ENCODE assay signal across 16 cellular contexts in the genomic region with DNA sequence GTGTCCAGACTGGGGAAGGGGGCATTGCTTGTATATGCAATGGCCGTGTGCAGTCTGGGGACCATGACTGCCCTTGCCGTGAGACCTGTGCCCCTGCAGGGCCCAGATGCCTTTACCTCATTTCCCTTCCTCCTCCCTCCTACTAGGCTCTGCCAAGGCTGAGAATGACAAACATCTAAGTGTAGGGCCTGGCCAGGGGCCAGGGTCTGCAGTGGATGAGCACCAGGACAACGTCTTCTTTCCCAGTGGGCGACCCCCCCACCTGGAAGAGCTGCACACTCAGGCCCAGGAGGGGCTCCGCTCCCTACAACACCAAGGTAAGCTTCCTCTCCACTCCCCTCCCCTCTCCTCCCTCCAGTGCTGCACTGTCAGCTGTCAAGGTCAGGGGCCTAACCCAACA. TPM values are rescaled to one million over a fixed set of nuclear protein-coding genes. Genes with fewer than 3 reads are reported as not detected.
DNase-seq lines count a peak whose midpoint lies in the region; ATAC-seq, FAIRE-seq and TF ChIP-seq lines count a peak whose summit lies in the region.
"Had no signal": no experiment of that assay in that cellular context is flagged by ENCODE, and none has a peak within 500 bp of the region (broad histone marks: within the 10 kb centered on the region; RNA-seq: fewer than 3 reads in every experiment).

No MANE protein-coding gene starts in this region.

- WGBS in hepatocyte (ENCODE audit: low lambda C conversion rate, missing lambda C conversion rate): 55% methylated on average over 5 of the region's 5 CpGs
- WGBS in prostate gland: 29% methylated on average over 5 of the region's 5 CpGs

- H3K36me3 Mint-ChIP-seq in activated naive CD8-positive, alpha-beta T cell treated with anti-CD3 and anti-CD28 coated beads, Interleukin-2, amount 50 U/mL, for 24 hours (ENCODE audit: low read depth): no peaks in the 10 kb centered on the region

- no peak for TF ChIP-seq CTCF in HCT116 (IDR thresholded peaks at IDR 0.05 in 2 of 3, conservative IDR thresholded peaks at IDR 0.05 in 1 of 3; ENCODE audit: borderline replicate concordance in 1 of 3, insufficient read depth in 1 of 3, low read depth in 2 of 3, low read length in 2 of 3)
- no peak for TF ChIP-seq CTCF in hepatocyte (IDR thresholded peaks at IDR 0.05; ENCODE audit: poor library complexity)
- no peak for TF ChIP-seq CTCF in prostate gland (IDR thresholded peaks at IDR 0.05)

- H3K4me1 ChIP-seq in HCT116 (ENCODE audit: control insufficient read depth in 1 of 2, insufficient read depth in 2 of 2, low read length in 2 of 2) (peaks cover 72 to 83% of the 10 kb centered on the region in 2 experiments), hepatocyte (ENCODE audit: insufficient read depth) (peaks cover 58% of the 10 kb centered on the region), prostate gland (replicated peaks) (peaks cover 32% of the 10 kb centered on the region)

- no peak for TF ChIP-seq RAD21 in HCT116 (IDR thresholded peaks at IDR 0.05; ENCODE audit: low read depth)

- H2AFZ ChIP-seq in HCT116 (ENCODE audit: low read depth, low read length, poor library complexity, severe bottlenecking) (no peak overlapping the region), hepatocyte (no peak overlapping the region)

- peaks cover 2% of the 10 kb centered on the region for H3K27me3 Mint-ChIP-seq in activated naive CD8-positive, alpha-beta T cell treated with anti-CD3 and anti-CD28 coated beads, Interleukin-2, amount 50 U/mL, for 24 hours
- H3K27me3 Mint-ChIP-seq: dendritic cell treated with granulocyte-macrophage colony-stimulating factor and Interleukin-4, amounts not matched to agents 40 ng/mL and 50 ng/mL, for 4 days had no signal

- H3K9ac ChIP-seq in HCT116 (ENCODE audit: low read length): peak overlapping the region; percentile 14; the same call in 1 of the 2 replicates

- H4K20me1 ChIP-seq in HCT116 (ENCODE audit: insufficient read depth) (no peaks in the 10 kb centered on the region), hepatocyte (ENCODE audit: insufficient read depth, poor library complexity, severe bottlenecking) (peaks cover 18% of the 10 kb centered on the region)

- H3K4me3 Mint-ChIP-seq in activated naive CD8-positive, alpha-beta T cell treated with anti-CD3 and anti-CD28 coated beads, Interleukin-2, amount 50 U/mL, for 24 hours: no peak overlapping the region
- H3K4me3 Mint-ChIP-seq: dendritic cell treated with granulocyte-macrophage colony-stimulating factor and Interleukin-4, amounts not matched to agents 40 ng/mL and 50 ng/mL, for 4 days had no signal

- CTCF ChIA-PET in HCT116 (lab: Charles Lee): interaction anchor here (2.6 kb wide), 1 partner anchor 56 kb away, joined by 19 read pairs; no protein-coding TSS in a partner anchor

- H3K27me3 ChIP-seq in HCT116 (ENCODE audit: insufficient read depth, low read length) (no peaks in the 10 kb centered on the region), hepatocyte (no peaks in the 10 kb centered on the region), prostate gland (replicated peaks; ENCODE audit: insufficient read depth) (no peaks in the 10 kb centered on the region)
- H3K27me3 ChIP-seq: BLaER1 treated with 17β-estradiol and CSF1 and Interleukin-3, amounts not matched to agents 10 nM and 100 nM had no signal

- no peak overlapping the region for H3K27ac Mint-ChIP-seq in activated naive CD8-positive, alpha-beta T cell treated with anti-CD3 and anti-CD28 coated beads, Interleukin-2, amount 50 U/mL, for 24 hours
- H3K27ac Mint-ChIP-seq: dendritic cell treated with granulocyte-macrophage colony-stimulating factor and Interleukin-4, amounts not matched to agents 40 ng/mL and 50 ng/mL, for 4 days had no signal

- H3K36me3 ChIP-seq in HCT116 (ENCODE audit: control insufficient read depth in 1 of 2, insufficient read depth in 2 of 2, low read length in 2 of 2): peaks cover 2 to 10% of the 10 kb centered on the region in 2 experiments; a peak in 3 of 4 replicates
- no peaks in the 10 kb centered on the region for H3K36me3 ChIP-seq in hepatocyte (replicated peaks; ENCODE audit: insufficient read depth, low read depth)
- no peaks in the 10 kb centered on the region for H3K36me3 ChIP-seq in prostate gland

- RAD21 ChIA-PET in HCT116 (lab: Charles Lee; ENCODE audit: low non-redundant PET in 1 of 2, low total read pairs in 2 of 2, uncharacterized antibody in 2 of 2, unreplicated experiment in 2 of 2): no interaction called here

- H3K27ac ChIP-seq in HCT116 (ENCODE audit: low read depth, low read length): peak overlapping the region; percentile 22; the same call in 1 of the 2 replicates
- H3K27ac ChIP-seq in hepatocyte: peak overlapping the region; percentile 87
- H3K27ac ChIP-seq in prostate gland: peak overlapping the region; percentile 85 to 98
- H3K27ac ChIP-seq: BLaER1 treated with 17β-estradiol and CSF1 and Interleukin-3, amounts not matched to agents 10 nM and 100 nM; WERI-Rb-1 had no signal

- H3K9me3 Mint-ChIP-seq in activated naive CD8-positive, alpha-beta T cell treated with anti-CD3 and anti-CD28 coated beads, Interleukin-2, amount 50 U/mL, for 24 hours: no peaks in the 10 kb centered on the region
- H3K9me3 Mint-ChIP-seq: dendritic cell treated with granulocyte-macrophage colony-stimulating factor and Interleukin-4, amounts not matched to agents 40 ng/mL and 50 ng/mL, for 4 days; neural crest cell had no signal

- no peak for ATAC-seq in HCT116
- peak; percentile 55 for ATAC-seq in SK-N-SH treated with all-trans-retinoic acid at 6 μM for 48 hours
- no peak for ATAC-seq in activated naive CD8-positive, alpha-beta T cell treated with anti-CD3 and anti-CD28 coated beads, Interleukin-2, amount 50 U/mL, for 24 hours

- H3K9me3 ChIP-seq in HCT116 (ENCODE audit: control insufficient read depth in 1 of 2, insufficient read depth in 1 of 2, low read depth in 1 of 2, low read length in 2 of 2) (no peaks in the 10 kb centered on the region), hepatocyte (ENCODE audit: low read depth) (no peaks in the 10 kb centered on the region), prostate gland (no peaks in the 10 kb centered on the region)
- H3K9me3 ChIP-seq: BLaER1 treated with 17β-estradiol and CSF1 and Interleukin-3, amounts not matched to agents 10 nM and 100 nM had no signal

- H3K4me3 ChIP-seq in HCT116 (replicated peaks in 1 of 2; ENCODE audit: low read depth in 1 of 2, low read length in 2 of 2) (no peak overlapping the region), hepatocyte (no peak overlapping the region), prostate gland (no peak overlapping the region)
- H3K4me3 ChIP-seq: BLaER1 treated with 17β-estradiol and CSF1 and Interleukin-3, amounts not matched to agents 10 nM and 100 nM had no signal

- intact Hi-C loops in HCT116 (cut with micrococcal nuclease) (no loop called here), prostate gland (cut with DNase I) (no loop called here)

- peak overlapping the region; percentile 28 for H3K4me2 ChIP-seq in HCT116 (ENCODE audit: low read length)
- peak overlapping the region; percentile 78 for H3K4me2 ChIP-seq in hepatocyte

- no peaks in the 10 kb centered on the region for H3K4me1 Mint-ChIP-seq in activated naive CD8-positive, alpha-beta T cell treated with anti-CD3 and anti-CD28 coated beads, Interleukin-2, amount 50 U/mL, for 24 hours

- H3K79me2 ChIP-seq in HCT116 (ENCODE audit: insufficient read depth, low read length): peaks cover 36% of the 10 kb centered on the region
- H3K79me2 ChIP-seq in hepatocyte: peaks cover 59% of the 10 kb centered on the region

- BruUV-seq in HCT116 (replicated peaks; lab: Mats Ljungman, UMichigan): no TSS peak

- POLR2A ChIA-PET in HCT116 (lab: Charles Lee): no interaction called here

- TF ChIP-seq POLR2A in HCT116 (IDR thresholded peaks at IDR 0.05; ENCODE audit: borderline replicate concordance, extremely low read depth, insufficient read depth, insufficient read length) (no peak), prostate gland (IDR thresholded peaks at IDR 0.05) (no peak), erythroblast (IDR thresholded peaks at IDR 0.05; ENCODE audit: low read length) (no peak)

- H3K9me2 ChIP-seq in HCT116 (ENCODE audit: insufficient read depth): no peaks in the 10 kb centered on the region
- no peaks in the 10 kb centered on the region for H3K9me2 ChIP-seq in hepatocyte (replicated peaks; ENCODE audit: insufficient read depth)

- FAIRE-seq in urothelium cell line (lab: Jason Lieb, UNC): no peak
- FAIRE-seq: H54 had no signal

- DNase-seq in HCT116 (ENCODE audit: low read depth, low spot score) (no peak), hepatocyte (ENCODE audit: low spot score) (peak; percentile 28), prostate gland (ENCODE audit: low spot score) (no peak), urothelium cell line (ENCODE audit: low spot score) (no peak), erythroblast (lab: John Stamatoyannopoulos, UW) (no peak), midbrain (lab: John Stamatoyannopoulos, UW) (no peak)
- DNase-seq in activated naive CD8-positive, alpha-beta T cell treated with anti-CD3 and anti-CD28 coated beads, Interleukin-2, amount 50 U/mL, for 24 hours: no peak
- DNase-seq: activated effector memory CD4-positive, alpha-beta T cell treated with Interleukin-2 at 50 U/mL for 16 hours; MV-4-11; stimulated activated naive CD4-positive, alpha-beta T cell; WERI-Rb-1 had no signal

TF ChIP-seq in HCT116, 20 proteins besides CTCF, POLR2A, EP300 and RAD21 (continues in another document):
- no peak for TF ChIP-seq YY1 (IDR thresholded peaks at IDR 0.05; ENCODE audit: extremely low read depth, insufficient replicate concordance, low read depth, low read length)
- TF ChIP-seq SRF (IDR thresholded peaks at IDR 0.05; ENCODE audit: low read depth): no peak
- no peak for TF ChIP-seq ELF1 (IDR thresholded peaks at IDR 0.05; ENCODE audit: borderline replicate concordance, low read depth)
- TF ChIP-seq ATF3 (IDR thresholded peaks at IDR 0.05): no peak

TF ChIP-seq in SK-N-SH treated with all-trans-retinoic acid at 6 μM for 48 hours, 23 proteins besides CTCF, POLR2A, EP300 and RAD21 (continues in another document):
- no peak for TF ChIP-seq ZFP30 (CRISPR knock-in tag; IDR thresholded peaks at IDR 0.05)

RNA-seq across cellular contexts. Expression of gene YARS1, which starts 49.5 kb away (rescaled TPM):
- total RNA-seq in HCT116 (2021; ENCODE audit: unreplicated experiment) (244 TPM), hepatocyte (83.4 and 104 TPM in 2 replicates), prostate gland (10 to 100 TPM; 32.0 to 63.5 TPM)
- polyA plus RNA-seq in HCT116 (2012): 180 and 210 TPM in 2 replicates
- polyA plus RNA-seq in hepatocyte: 140 and 150 TPM in 2 replicates

RNA-seq across cellular contexts. Expression of gene S100PBP, which starts 49.8 kb away (rescaled TPM):
- 38.2 TPM for total RNA-seq in HCT116 (2021; ENCODE audit: unreplicated experiment)
- 8.9 and 15.8 TPM in 2 replicates for polyA plus RNA-seq in HCT116 (2012)
- total RNA-seq in hepatocyte: 27.1 and 41.5 TPM in 2 replicates
- 10.7 and 17.9 TPM in 2 replicates for polyA plus RNA-seq in hepatocyte
- total RNA-seq in prostate gland: 10 to 100 TPM; 27.1 to 72.5 TPM

Comparison
In these comparisons a context has a peak if more than half of its experiments do, and no peak if none do; other contexts are left out.
1. H3K27ac ChIP-seq: peak in every context shown above with its lines; median percentile 92 in prostate gland; 87 in hepatocyte; 22 in HCT116.